ENCODE assay signal across 9 cellular contexts in genomic region chr18:59067873-59068272, GRCh38.
DNase-seq lines count a peak whose midpoint lies in the region; ATAC-seq and TF ChIP-seq lines count a peak whose summit lies in the region.
"Had no signal": no experiment of that assay in that cellular context is flagged by ENCODE, and none has a peak within 500 bp of the region (broad histone marks: within the 10 kb centered on the region; RNA-seq: fewer than 3 reads in every experiment).

No MANE protein-coding gene starts in this region.

- intact Hi-C loops in esophagus squamous epithelium (cut with DNase I) = no loop called here
- intact Hi-C loops in sigmoid colon (cut with DNase I) = loop anchor here (10.0 kb wide), 1 partner anchor 103 kb away; no protein-coding TSS in a partner anchor

- no peaks in the 10 kb centered on the region for H3K36me3 Mint-ChIP-seq in activated naive CD4-positive, alpha-beta T cell treated with anti-CD3 and anti-CD28 coated beads, Interleukin-2, amount 10 ng/mL, durations not matched to agents 7 days and 5 days

- DNase-seq in activated naive CD4-positive, alpha-beta T cell treated with anti-CD3 and anti-CD28 coated beads, Interleukin-2, amount 10 ng/mL, durations not matched to agents 7 days and 5 days = peak; percentile 28
- DNase-seq in activated naive CD4-positive, alpha-beta T cell treated with anti-CD3 and anti-CD28 coated beads, Interleukin-2, amount 50 U/mL, for 16 hours = no peak
- DNase-seq in NCI-H1105 treated with DMSO at 0.1 percent for 48 hours (lab: John Stamatoyannopoulos, UW) (peak; percentile 35), esophagus squamous epithelium (lab: John Stamatoyannopoulos, UW) (no peak), superior temporal gyrus (ENCODE audit: extremely low spot score) (peak; percentile 78), sigmoid colon (no peak), NCI-H1436 treated with DMSO at 0.1 percent for 48 hours (lab: John Stamatoyannopoulos, UW) (no peak)
- DNase-seq: MV-4-11 had no signal

- peaks cover 29% of the 10 kb centered on the region for H3K27me3 Mint-ChIP-seq in activated naive CD4-positive, alpha-beta T cell treated with anti-CD3 and anti-CD28 coated beads, Interleukin-2, amount 10 ng/mL, durations not matched to agents 7 days and 5 days

- H3K4me3 Mint-ChIP-seq in activated naive CD4-positive, alpha-beta T cell treated with anti-CD3 and anti-CD28 coated beads, Interleukin-2, amount 10 ng/mL, durations not matched to agents 7 days and 5 days = no peak overlapping the region

- no peak overlapping the region for H3K4me3 ChIP-seq in esophagus squamous epithelium
- no peak overlapping the region for H3K4me3 ChIP-seq in sigmoid colon

- no peak for TF ChIP-seq EP300 in sigmoid colon (IDR thresholded peaks at IDR 0.05)

- H3K4me1 Mint-ChIP-seq in activated naive CD4-positive, alpha-beta T cell treated with anti-CD3 and anti-CD28 coated beads, Interleukin-2, amount 10 ng/mL, durations not matched to agents 7 days and 5 days = peaks cover 2% of the 10 kb centered on the region

- H3K36me3 ChIP-seq in esophagus squamous epithelium (no peaks in the 10 kb centered on the region), sigmoid colon (no peaks in the 10 kb centered on the region)

- no peak overlapping the region for H3K27ac ChIP-seq in esophagus squamous epithelium
- H3K27ac ChIP-seq in sigmoid colon = no peak overlapping the region

- CTCF ChIA-PET in activated naive CD4-positive, alpha-beta T cell treated with anti-CD3 and anti-CD28 coated beads, Interleukin-2, amount 10 ng/mL, durations not matched to agents 7 days and 5 days (lab: Charles Lee) = interaction anchor here (0.6 to 5.7 kb wide), 4 partner anchors 16 to 299 kb away, joined by 3 to 58 read pairs (median 30); no protein-coding TSS in a partner anchor

- TF ChIP-seq CTCF in esophagus squamous epithelium (IDR thresholded peaks at IDR 0.05) = peak in 4 of 6 experiments; percentile 19 to 30 (median 24)
- TF ChIP-seq CTCF in sigmoid colon (IDR thresholded peaks at IDR 0.05) = no peak

- H3K4me1 ChIP-seq in esophagus squamous epithelium = no peaks in the 10 kb centered on the region
- peaks cover 0 to 17% (median 6%) of the 10 kb centered on the region in 4 donors for H3K4me1 ChIP-seq in sigmoid colon

- WGBS in esophagus squamous epithelium, 2 donors = 54 to 58% methylated on average over 2 of the region's 2 CpGs
- 60 to 74% methylated on average over 2 of the region's 2 CpGs for WGBS in sigmoid colon, 2 donors

- H3K9me3 ChIP-seq in esophagus squamous epithelium (no peaks in the 10 kb centered on the region), sigmoid colon (no peaks in the 10 kb centered on the region)

- H3K27ac Mint-ChIP-seq in activated naive CD4-positive, alpha-beta T cell treated with anti-CD3 and anti-CD28 coated beads, Interleukin-2, amount 10 ng/mL, durations not matched to agents 7 days and 5 days = no peak overlapping the region

- ATAC-seq in GM19328 (IDR thresholded peaks at IDR 0.05; ENCODE audit: unreplicated experiment) = no peak

- H3K27me3 ChIP-seq in esophagus squamous epithelium (peaks cover 0 to 5% (median 0%) of the 10 kb centered on the region in 4 donors), sigmoid colon (no peaks in the 10 kb centered on the region)

- no peaks in the 10 kb centered on the region for H3K9me3 Mint-ChIP-seq in activated naive CD4-positive, alpha-beta T cell treated with anti-CD3 and anti-CD28 coated beads, Interleukin-2, amount 10 ng/mL, durations not matched to agents 7 days and 5 days

- TF ChIP-seq POLR2A in esophagus squamous epithelium (IDR thresholded peaks at IDR 0.05) = no peak
- no peak for TF ChIP-seq POLR2A in sigmoid colon (IDR thresholded peaks at IDR 0.05)

Comparison
In these comparisons a context has a peak if more than half of its experiments do, and no peak if none do; other contexts are left out.
1. DNase-seq: peak in activated naive CD4-positive, alpha-beta T cell treated with anti-CD3 and anti-CD28 coated beads, Interleukin-2, amount 10 ng/mL, durations not matched to agents 7 days and 5 days (single experiment), NCI-H1105 treated with DMSO at 0.1 percent for 48 hours (single experiment) and superior temporal gyrus (single experiment); none in activated naive CD4-positive, alpha-beta T cell treated with anti-CD3 and anti-CD28 coated beads, Interleukin-2, amount 50 U/mL, for 16 hours (single experiment), esophagus squamous epithelium (single experiment), sigmoid colon (single experiment) and NCI-H1436 treated with DMSO at 0.1 percent for 48 hours (single experiment).
2. CTCF ChIP-seq: peak in esophagus squamous epithelium (4 of 6); none in sigmoid colon (0 of 4).